ENCODE assay signal across 8 cellular contexts in the genomic region with DNA sequence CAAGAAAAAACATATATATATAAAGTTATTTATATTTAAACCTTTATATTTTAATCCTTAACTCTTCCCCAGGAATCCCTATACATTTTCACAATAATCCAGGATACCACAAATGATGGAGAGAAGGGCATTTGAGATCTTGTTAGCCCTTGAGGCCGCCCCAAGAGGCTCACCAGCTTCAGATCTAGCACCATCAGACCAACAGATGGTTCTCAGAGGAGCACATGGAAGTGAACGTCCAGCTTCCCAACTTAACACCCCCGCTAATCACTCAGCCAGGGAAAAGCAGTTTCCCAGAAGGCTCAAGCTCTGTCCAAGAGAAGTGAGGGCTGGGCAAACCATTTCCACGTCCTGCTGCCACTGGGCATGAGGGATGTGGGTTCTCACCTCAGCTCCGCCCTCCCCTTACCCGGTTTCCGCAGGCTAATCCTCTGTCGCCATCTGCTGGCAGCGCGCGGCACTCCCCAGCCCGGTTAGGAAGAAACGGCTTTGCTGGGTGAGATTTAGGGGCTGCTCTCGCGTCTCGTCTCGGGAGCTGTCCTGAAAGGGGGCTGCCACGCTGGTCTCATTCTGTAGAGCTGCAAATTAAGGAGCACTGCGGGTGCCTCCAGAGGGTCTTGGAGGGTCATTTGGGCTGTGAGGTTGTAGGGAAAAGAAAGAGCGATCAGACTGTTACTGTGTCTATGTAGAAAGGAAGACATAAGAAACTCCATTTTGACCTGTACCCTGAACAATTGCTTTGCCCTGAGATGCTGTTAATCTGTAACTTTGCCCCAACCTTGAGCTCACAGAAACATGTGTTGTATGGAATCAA. TPM values are rescaled to one million over a fixed set of nuclear protein-coding genes. Genes with fewer than 3 reads are reported as not detected.
A peak's percentile ranks its signal among the peaks of the same experiment; 100 is the strongest.
DNase-seq lines count a peak whose midpoint lies in the region; ATAC-seq and TF ChIP-seq lines count a peak whose summit lies in the region.

No MANE protein-coding gene starts in this region.

- no peak overlapping the region for H3K4me2 ChIP-seq in fibroblast of lung (ENCODE audit: extremely low read depth, insufficient read depth, low read length)

- no peak overlapping the region for H3K27ac ChIP-seq in HUES48 (ENCODE audit: low read depth, low read length)
- H3K27ac ChIP-seq in Panc1 (ENCODE audit: low read length): no peak overlapping the region; the same call in 1 of the 2 replicates
- no peak overlapping the region for H3K27ac ChIP-seq in fibroblast of lung (ENCODE audit: insufficient read depth, low read length)

- H3K4me1 Mint-ChIP-seq in activated T-cell treated with anti-CD3 and anti-CD28 coated beads, Interleukin-2, amount 50 U/mL, for 4 hours (ENCODE audit: low read depth): peaks cover 6% of the 10 kb centered on the region
- H3K4me1 Mint-ChIP-seq in neural crest cell: peaks cover 4% of the 10 kb centered on the region

- TF ChIP-seq CTCF in Panc1 (IDR thresholded peaks at IDR 0.05) (peak; percentile 99), fibroblast of lung (conservative IDR thresholded peaks at IDR 0.05 in 1 of 2, IDR thresholded peaks at IDR 0.05 in 1 of 2; ENCODE audit: low read depth in 1 of 2, low read length in 2 of 2) (peak; percentile 99), neural crest cell (conservative IDR thresholded peaks at IDR 0.05) (peak; percentile 98)

- CTCF ChIA-PET in Panc1 (lab: Charles Lee): interaction anchor here (0.5 to 1.6 kb wide), 6 partner anchors 8 to 278 kb away, joined by 3 to 8 read pairs (median 4); no protein-coding TSS in a partner anchor

- H3K4me3 ChIP-seq in HUES48 (ENCODE audit: low read depth, low read length) (peak overlapping the region; percentile 25; the same call in 1 of the 2 replicates), Panc1 (ENCODE audit: low read depth in 2 of 2, low read length in 2 of 2) (peak overlapping the region; percentile 12 to 26; a peak in 3 of 4 replicates), fibroblast of lung (replicated peaks in 1 of 4; ENCODE audit: control extremely low read depth in 1 of 4, insufficient read depth in 1 of 4, low read depth in 3 of 4, low read length in 4 of 4) (peak overlapping the region in 1 of 4 experiments; percentile 21)

- intact Hi-C loops in Panc1 (cut with micrococcal nuclease; ENCODE audit: unreplicated experiment): loop anchor here (5.0 kb wide), 1 partner anchor 79 kb away; no protein-coding TSS in a partner anchor

- H3K36me3 Mint-ChIP-seq in activated T-cell treated with anti-CD3 and anti-CD28 coated beads, Interleukin-2, amount 50 U/mL, for 4 hours (ENCODE audit: insufficient read depth): peaks cover 31% of the 10 kb centered on the region
- peaks cover 26% of the 10 kb centered on the region for H3K36me3 Mint-ChIP-seq in neural crest cell (ENCODE audit: low read depth)

- H2AFZ ChIP-seq in fibroblast of lung (ENCODE audit: low read length): peak overlapping the region; percentile 81

- POLR2A ChIA-PET in Panc1 (lab: Charles Lee): no interaction called here

- in situ Hi-C loops in Panc1 (cut with HindIII; ENCODE audit: low pct_unique_long_range_greater_than_20kb, low sequenced_read_pairs): no loop called here

- no peaks in the 10 kb centered on the region for H3K27me3 Mint-ChIP-seq in activated T-cell treated with anti-CD3 and anti-CD28 coated beads, Interleukin-2, amount 50 U/mL, for 4 hours (ENCODE audit: low read depth)
- no peaks in the 10 kb centered on the region for H3K27me3 Mint-ChIP-seq in neural crest cell (ENCODE audit: low read depth)

- peak; percentile 72 for DNase-seq in COR-L47 (lab: John Stamatoyannopoulos, UW)
- no peak for DNase-seq in Panc1 (ENCODE audit: low read depth, low spot score)
- peak; percentile 85 for DNase-seq in activated T-cell treated with anti-CD3 and anti-CD28 coated beads, Interleukin-2, amount 50 U/mL, for 4 hours
- peak; percentile 63 to 73 for DNase-seq in fibroblast of lung (ENCODE audit: low read depth in 2 of 2)
- DNase-seq in neural crest cell (ENCODE audit: low read depth, low spot score): peak; percentile 91
- DNase-seq in stimulated activated naive CD8-positive, alpha-beta T cell treated with anti-CD3 and anti-CD28 coated beads, Interleukin-15, Interleukin-2, amounts not matched to agents 100 U/mL and 50 U/mL, for 24 hours: peak; percentile 92

- peaks cover 3% of the 10 kb centered on the region for H3K9me3 Mint-ChIP-seq in activated T-cell treated with anti-CD3 and anti-CD28 coated beads, Interleukin-2, amount 50 U/mL, for 4 hours
- H3K9me3 Mint-ChIP-seq in neural crest cell: peaks cover 10% of the 10 kb centered on the region

- H3K4me1 ChIP-seq in HUES48 (ENCODE audit: control insufficient read depth, insufficient read depth, low read length) (no peaks in the 10 kb centered on the region), Panc1 (ENCODE audit: control insufficient read depth, insufficient read depth, low read length) (no peaks in the 10 kb centered on the region), fibroblast of lung (ENCODE audit: control insufficient read depth, extremely low read depth, insufficient read depth, low read length) (no peaks in the 10 kb centered on the region)

- peaks cover under 1% of the 10 kb centered on the region for H3K79me2 ChIP-seq in fibroblast of lung (ENCODE audit: control insufficient read depth, insufficient read depth, low read length)

- H3K36me3 ChIP-seq in HUES48 (ENCODE audit: control insufficient read depth, insufficient read depth, low read length) (peaks cover 6% of the 10 kb centered on the region; the same call in 1 of the 2 replicates), Panc1 (ENCODE audit: control insufficient read depth, insufficient read depth, low read length) (no peaks in the 10 kb centered on the region), fibroblast of lung (ENCODE audit: control insufficient read depth, insufficient read depth, low read length) (peaks cover 1% of the 10 kb centered on the region)

- H4K20me1 ChIP-seq in fibroblast of lung (ENCODE audit: control insufficient read depth, extremely low read depth, insufficient read depth, low read length): no peaks in the 10 kb centered on the region

- peaks cover 29% of the 10 kb centered on the region for H3K9me3 ChIP-seq in HUES48 (ENCODE audit: control insufficient read depth, insufficient read depth, low read length)
- H3K9me3 ChIP-seq in Panc1 (ENCODE audit: control insufficient read depth, insufficient read depth, low read depth, low read length): 0 out of 2 replicates have a peak, but pooled peaks cover 4% of the 10 kb centered on the region
- no peaks in the 10 kb centered on the region for H3K9me3 ChIP-seq in fibroblast of lung (ENCODE audit: control insufficient read depth, insufficient read depth, low read depth, low read length)

- no TSS peak for BruUV-seq in Panc1 (replicated peaks; lab: Mats Ljungman, UMichigan)

- H3K27ac Mint-ChIP-seq in neural crest cell (ENCODE audit: unreplicated experiment): peak overlapping the region; percentile 92

- H3K9ac ChIP-seq in HUES48 (ENCODE audit: low read depth, low read length): no peak overlapping the region
- no peak overlapping the region for H3K9ac ChIP-seq in fibroblast of lung (ENCODE audit: insufficient read depth, low read length)

- peak overlapping the region; percentile 75 for H3K4me3 Mint-ChIP-seq in activated T-cell treated with anti-CD3 and anti-CD28 coated beads, Interleukin-2, amount 50 U/mL, for 4 hours
- H3K4me3 Mint-ChIP-seq in neural crest cell: no peak overlapping the region

- H3K27me3 ChIP-seq in HUES48 (ENCODE audit: control insufficient read depth, insufficient read depth, low read length) (no peaks in the 10 kb centered on the region), Panc1 (ENCODE audit: control insufficient read depth, insufficient read depth, low read length) (no peaks in the 10 kb centered on the region), fibroblast of lung (ENCODE audit: control insufficient read depth, insufficient read depth, low read length) (no peaks in the 10 kb centered on the region)

- peak; percentile 96 for ATAC-seq in GM21447 (IDR thresholded peaks at IDR 0.05; ENCODE audit: unreplicated experiment)
- peak; percentile 100 for ATAC-seq in Panc1
- ATAC-seq in activated T-cell treated with anti-CD3 and anti-CD28 coated beads, Interleukin-2, amount 50 U/mL, for 4 hours: peak; percentile 100
- peak; percentile 98 for ATAC-seq in stimulated activated naive CD8-positive, alpha-beta T cell treated with anti-CD3 and anti-CD28 coated beads, Interleukin-15, Interleukin-2, amounts not matched to agents 100 U/mL and 50 U/mL, for 24 hours

RNA-seq across cellular contexts. Expression of gene FAM111A, which starts 6.8 kb away (rescaled TPM):
- 37.9 TPM for total RNA-seq in Panc1 (2021; ENCODE audit: unreplicated experiment)
- polyA plus RNA-seq in Panc1 (2012; ENCODE audit: insufficient read length): 9.1 TPM
- total RNA-seq in activated T-cell treated with anti-CD3 and anti-CD28 coated beads, Interleukin-2, amount 50 U/mL, for 4 hours: 10 to 100 TPM; 12.6 to 15.6 (median 15.5) TPM
- total RNA-seq in fibroblast of lung: 34.7 and 42.3 TPM in 2 replicates
- 27.1 and 44.2 TPM in 2 replicates for polyA plus RNA-seq in fibroblast of lung
- 13.2 and 22.2 TPM in 2 replicates for polyA plus RNA-seq in fibroblast of lung (2012)
- polyA minus RNA-seq in fibroblast of lung (ENCODE audit: low replicate concordance): 1.3 and 2.8 TPM in 2 replicates
- 23.4 and 25.8 TPM in 2 replicates for total RNA-seq in neural crest cell

RNA-seq across cellular contexts. Expression of gene FAM111B, which starts 28.8 kb away (rescaled TPM):
- total RNA-seq in Panc1 (2021; ENCODE audit: unreplicated experiment): 23.6 TPM
- polyA plus RNA-seq in Panc1 (2012; ENCODE audit: insufficient read length): 3.6 TPM
- total RNA-seq in activated T-cell treated with anti-CD3 and anti-CD28 coated beads, Interleukin-2, amount 50 U/mL, for 4 hours: 1 to 10 TPM; 6.4 to 9.9 (median 9.5) TPM
- 0.26 and 0.33 TPM in 2 replicates for total RNA-seq in fibroblast of lung
- polyA plus RNA-seq in fibroblast of lung: 6.2 and 14.8 TPM in 2 replicates
- 4.5 and 11.6 TPM in 2 replicates for polyA plus RNA-seq in fibroblast of lung (2012)
- polyA minus RNA-seq in fibroblast of lung (ENCODE audit: low replicate concordance): 0.47 and 3.9 TPM in 2 replicates
- total RNA-seq in neural crest cell: 35.1 and 35.4 TPM in 2 replicates

RNA-seq across cellular contexts. Expression of gene DTX4, which starts 36.1 kb away (rescaled TPM):
- total RNA-seq in Panc1 (2021; ENCODE audit: unreplicated experiment): 0.21 TPM
- 0.08 TPM for polyA plus RNA-seq in Panc1 (2012; ENCODE audit: insufficient read length)
- under 1 TPM; 0.18 to 0.82 (median 0.21) TPM for total RNA-seq in activated T-cell treated with anti-CD3 and anti-CD28 coated beads, Interleukin-2, amount 50 U/mL, for 4 hours
- total RNA-seq in fibroblast of lung: 3.1 and 4.8 TPM in 2 replicates
- 1.2 and 2.1 TPM in 2 replicates for polyA plus RNA-seq in fibroblast of lung
- 3.8 and 6.7 TPM in 2 replicates for polyA plus RNA-seq in fibroblast of lung (2012)
- polyA minus RNA-seq in fibroblast of lung (ENCODE audit: low replicate concordance): 8.7 and 28.5 TPM in 2 replicates
- 129 and 139 TPM in 2 replicates for total RNA-seq in neural crest cell

RNA-seq across cellular contexts. Expression of gene GLYATL1B, which starts 49.7 kb away (rescaled TPM):
- not detected for total RNA-seq in Panc1 (2021; ENCODE audit: unreplicated experiment)
- not detected for polyA plus RNA-seq in Panc1 (2012; ENCODE audit: insufficient read length)
- not detected for total RNA-seq in activated T-cell treated with anti-CD3 and anti-CD28 coated beads, Interleukin-2, amount 50 U/mL, for 4 hours
- not detected in 2 replicates for total RNA-seq in fibroblast of lung
- polyA plus RNA-seq in fibroblast of lung: not detected in 2 replicates
- not detected in 2 replicates for polyA plus RNA-seq in fibroblast of lung (2012)
- not detected in 2 replicates for polyA minus RNA-seq in fibroblast of lung (ENCODE audit: low replicate concordance)
- total RNA-seq in neural crest cell: not detected in 2 replicates

Comparison
In these comparisons a context has a peak if more than half of its experiments do, and no peak if none do; other contexts are left out.
1. RNA of gene DTX4, which starts 36.1 kb away (total RNA-seq): 129 to 139 TPM in neural crest cell; 3.1 to 4.8 TPM in fibroblast of lung, 0.18 to 0.82 TPM in activated T-cell treated with anti-CD3 and anti-CD28 coated beads, Interleukin-2, amount 50 U/mL, for 4 hours and 0.21 TPM in Panc1 (single experiment); every median in the first group is over 10 times any median in the second.
2. Peak in every context shown above with its lines, with median percentiles within 50 percentile points of each other: ATAC-seq and CTCF ChIP-seq.